8 cellular contexts compared by ENCODE assay signal in genomic region chr1:173824315-173825081, GRCh38. TPM values are rescaled to one million over a fixed set of nuclear protein-coding genes. Genes with fewer than 3 reads are reported as not detected.
DNase-seq lines count a peak whose midpoint lies in the region; ATAC-seq and TF ChIP-seq lines count a peak whose summit lies in the region.

TSS of gene CENPL (minus strand) at chr1:173824883. CDS start at chr1:173811299, 13,584 bp downstream.
TSS of gene DARS2 (plus strand) at chr1:173824673. CDS start at chr1:173825230, 557 bp downstream.

- DNase-seq in NCI-H2196 treated with DMSO at 0.1 percent for 48 hours (lab: John Stamatoyannopoulos, UW; ENCODE audit: unreplicated experiment) (peak; percentile 94), breast epithelium (ENCODE audit: low spot score in 2 of 2) (peak; percentile 94)

- TF ChIP-seq CTCF in VCaP (conservative IDR thresholded peaks at IDR 0.05) (no peak), breast epithelium (IDR thresholded peaks at IDR 0.05) (no peak)

- peaks cover 40% of the 10 kb centered on the region for H3K4me1 ChIP-seq in ACC112 (ENCODE audit: control insufficient read depth, insufficient read depth, low read length, unreplicated experiment)
- H3K4me1 ChIP-seq in breast epithelium = no peaks in the 10 kb centered on the region
- H3K4me1 ChIP-seq in iPS-18a (ENCODE audit: control insufficient read depth, low read depth, low read length) = peaks cover 6% of the 10 kb centered on the region
- H3K4me1 ChIP-seq in skeletal muscle tissue (ENCODE audit: control insufficient read depth in 3 of 3, insufficient read depth in 3 of 3, low read length in 3 of 3) = peaks cover 8 to 9% (median 8%) of the 10 kb centered on the region in 3 donors

- H3K79me2 ChIP-seq in ACC112 (ENCODE audit: control insufficient read depth, insufficient read depth, low read length, unreplicated experiment) = peaks cover 55% of the 10 kb centered on the region

- H3K27ac ChIP-seq in ACC112 (ENCODE audit: low read depth, low read length) = peak within 1 kb of the TSS; percentile 97
- peak within 1 kb of the TSS; percentile 81 for H3K27ac ChIP-seq in VCaP
- H3K27ac ChIP-seq in breast epithelium = peak within 1 kb of the TSS; percentile 91 to 96
- peak within 1 kb of the TSS; percentile 90 for H3K27ac ChIP-seq in iPS-18a (ENCODE audit: low read length)
- H3K27ac ChIP-seq in skeletal muscle tissue (ENCODE audit: low read depth, low read length) = peak within 1 kb of the TSS; percentile 99

- H3K9ac ChIP-seq in iPS-18a (ENCODE audit: low read length) = peak within 1 kb of the TSS; percentile 97
- peak within 1 kb of the TSS; percentile 94 to 98 (median 98) for H3K9ac ChIP-seq in skeletal muscle tissue (ENCODE audit: low read depth in 1 of 3, low read length in 3 of 3)

- intact Hi-C loops in breast epithelium (cut with DNase I; ENCODE audit: low total_unique reads) = loop anchor here (5.0 kb wide), 1 partner anchor 1437 kb away; no protein-coding TSS in a partner anchor

- H3K9me3 ChIP-seq in breast epithelium (no peaks in the 10 kb centered on the region), iPS-18a (ENCODE audit: control insufficient read depth, low read depth, low read length) (no peaks in the 10 kb centered on the region), skeletal muscle tissue (ENCODE audit: control insufficient read depth in 3 of 3, low read length in 3 of 3) (no peaks in the 10 kb centered on the region)

- no peak for TF ChIP-seq POLR2A in breast epithelium (IDR thresholded peaks at IDR 0.05)

- peak within 1 kb of the TSS; percentile 92 for H3K4me3 ChIP-seq in ACC112 (ENCODE audit: low read depth, low read length)
- peak within 1 kb of the TSS; percentile 66 to 90 (median 69) for H3K4me3 ChIP-seq in breast epithelium
- peak within 1 kb of the TSS; percentile 97 for H3K4me3 ChIP-seq in iPS-18a (ENCODE audit: low read length)
- peak within 1 kb of the TSS; percentile 95 to 100 (median 98) for H3K4me3 ChIP-seq in skeletal muscle tissue (ENCODE audit: low read length in 3 of 3)

- peak; percentile 86 for ATAC-seq in GM18870 (IDR thresholded peaks at IDR 0.05; ENCODE audit: unreplicated experiment)
- peak; percentile 82 for ATAC-seq in HG03135 (IDR thresholded peaks at IDR 0.05; ENCODE audit: unreplicated experiment)

- peak within 1 kb of the TSS; percentile 91 for H2AFZ ChIP-seq in ACC112 (ENCODE audit: low read length, unreplicated experiment)

- H3K36me3 ChIP-seq in ACC112 (ENCODE audit: insufficient read depth, low read length) (no peaks in the 10 kb centered on the region), breast epithelium (no peaks in the 10 kb centered on the region), iPS-18a (ENCODE audit: control insufficient read depth, low read depth, low read length) (peaks cover 5% of the 10 kb centered on the region), skeletal muscle tissue (ENCODE audit: control insufficient read depth in 3 of 3, insufficient read depth in 3 of 3, low read length in 3 of 3) (peaks cover 0 to 2% (median 0%) of the 10 kb centered on the region in 3 donors)

- H3K27me3 ChIP-seq in ACC112 (ENCODE audit: insufficient read depth, low read length) = no peaks in the 10 kb centered on the region
- no peaks in the 10 kb centered on the region for H3K27me3 ChIP-seq in breast epithelium
- H3K27me3 ChIP-seq in iPS-18a (ENCODE audit: control insufficient read depth, insufficient read depth, low read length) = no peaks in the 10 kb centered on the region
- no peaks in the 10 kb centered on the region for H3K27me3 ChIP-seq in skeletal muscle tissue (ENCODE audit: control insufficient read depth in 3 of 3, insufficient read depth in 3 of 3, low read length in 3 of 3)

RNA-seq across cellular contexts. Expression of gene CENPL, which starts in this region (rescaled TPM):
- total RNA-seq in breast epithelium (1 to 10 TPM; 4.5 to 6.0 (median 4.6) TPM), skeletal muscle tissue (9.9 TPM)

RNA-seq across cellular contexts. Expression of gene DARS2, which starts in this region (rescaled TPM):
- 10 to 100 TPM in 2 of 3 donors, 1 to 10 TPM in 1; 9.4 to 15.8 (median 14.1) TPM for total RNA-seq in breast epithelium
- total RNA-seq in skeletal muscle tissue = 11.5 TPM

Comparison
In these comparisons a context has a peak if more than half of its experiments do, and no peak if none do; other contexts are left out.
1. Peak in every context shown above with its lines: DNase-seq, ATAC-seq, H3K4me3 ChIP-seq and H3K27ac ChIP-seq.